8 cellular contexts compared by ENCODE assay signal in genomic region chr19:1406496-1406817, GRCh38. TPM values are rescaled to one million over a fixed set of nuclear protein-coding genes. Genes with fewer than 3 reads are reported as not detected.
A peak's percentile ranks its signal among the peaks of the same experiment; 100 is the strongest.
DNase-seq lines count a peak whose midpoint lies in the region; ATAC-seq and TF ChIP-seq lines count a peak whose summit lies in the region.

No MANE protein-coding gene starts in this region.

- H2BK12ac ChIP-seq in neuronal stem cell (ENCODE audit: low read length), result no peak overlapping the region

- no CpG with 5 or more reads among the region's 15 CpGs for WGBS in neuronal stem cell (ENCODE audit: extremely low coverage in 2 of 2, insufficient read length in 2 of 2, insufficient replicate concordance in 1 of 2), 2 donors

- peak overlapping the region; percentile 75 for H3K4me3 Mint-ChIP-seq in Caco-2 (ENCODE audit: unreplicated experiment)
- H3K4me3 Mint-ChIP-seq in effector memory CD8-positive, alpha-beta T cell, result peak overlapping the region; percentile 71 to 75

- no peak overlapping the region for H2BK15ac ChIP-seq in neuronal stem cell (ENCODE audit: low read length)

- no peak overlapping the region for H3K18ac ChIP-seq in neuronal stem cell (ENCODE audit: low read length)

- DNase-seq in Caco-2, result no peak
- peak; percentile 46 for DNase-seq in NCI-H774 (lab: John Stamatoyannopoulos, UW)
- DNase-seq in effector memory CD8-positive, alpha-beta T cell, result no peak
- DNase-seq in neuronal stem cell (ENCODE audit: low spot score), result no peak
- DNase-seq in LoVo (ENCODE audit: low spot score), result no peak
- no peak for DNase-seq in RPMI8226

- no peak overlapping the region for H3K4me2 ChIP-seq in neuronal stem cell (ENCODE audit: insufficient read depth, low read length, poor library complexity, severe bottlenecking)

- ATAC-seq in effector memory CD8-positive, alpha-beta T cell (replicated peaks), result no peak
- ATAC-seq in GM19395 (IDR thresholded peaks at IDR 0.05; ENCODE audit: unreplicated experiment), result no peak
- no peak for ATAC-seq in HG03354 (IDR thresholded peaks at IDR 0.05; ENCODE audit: poor library complexity, severe bottlenecking, unreplicated experiment)

- no peak for TF ChIP-seq CTCF in Caco-2 (IDR thresholded peaks at IDR 0.05; ENCODE audit: insufficient read depth in 1 of 2, low read depth in 1 of 2, low read length in 1 of 2, severe bottlenecking in 1 of 2, unreplicated experiment in 1 of 2)

- no peak overlapping the region for H4K8ac ChIP-seq in neuronal stem cell (ENCODE audit: low read depth, low read length)

- H3K27me3 Mint-ChIP-seq in Caco-2 (ENCODE audit: insufficient read depth, unreplicated experiment), result no peaks in the 10 kb centered on the region
- H3K27me3 Mint-ChIP-seq in effector memory CD8-positive, alpha-beta T cell, result peaks cover 6 to 14% of the 10 kb centered on the region in 2 donors

- H2AFZ ChIP-seq in neuronal stem cell (ENCODE audit: low read length), result peak overlapping the region; percentile 95

- peaks cover 35% of the 10 kb centered on the region for H3K36me3 Mint-ChIP-seq in Caco-2 (ENCODE audit: insufficient read depth, unreplicated experiment)
- peaks cover 41% of the 10 kb centered on the region for H3K36me3 Mint-ChIP-seq in effector memory CD8-positive, alpha-beta T cell (ENCODE audit: insufficient read depth)

- no peak overlapping the region for H2BK120ac ChIP-seq in neuronal stem cell (ENCODE audit: low read depth, low read length)

- CTCF ChIA-PET in Caco-2 (lab: Charles Lee), result interaction anchor here (0.7 kb wide), 1 partner anchor 248 kb away, joined by 3 read pairs; no protein-coding TSS in a partner anchor

- no peaks in the 10 kb centered on the region for H3K9me3 ChIP-seq in Caco-2
- H3K9me3 ChIP-seq in neuronal stem cell (replicated peaks in 1 of 2; ENCODE audit: control insufficient read depth in 2 of 2, insufficient read depth in 1 of 2, low read depth in 1 of 2, low read length in 2 of 2), result no peaks in the 10 kb centered on the region

- H3K14ac ChIP-seq in neuronal stem cell (ENCODE audit: low read length), result no peak overlapping the region

- H3K9ac ChIP-seq in neuronal stem cell (ENCODE audit: low read depth, low read length, poor library complexity), result no peak overlapping the region

- H3K4me1 Mint-ChIP-seq in Caco-2 (ENCODE audit: low read depth, unreplicated experiment), result peaks cover 18% of the 10 kb centered on the region
- H3K4me1 Mint-ChIP-seq in effector memory CD8-positive, alpha-beta T cell (ENCODE audit: low read depth in 2 of 2), result peaks cover 33 to 35% of the 10 kb centered on the region in 2 donors

- H2AK5ac ChIP-seq in neuronal stem cell (ENCODE audit: low read depth, low read length), result no peak overlapping the region

- H3K4me1 ChIP-seq in Caco-2 (peaks cover 16% of the 10 kb centered on the region; the same call in 1 of the 2 replicates), neuronal stem cell (ENCODE audit: control insufficient read depth in 2 of 2, insufficient read depth in 1 of 2, low read depth in 1 of 2, low read length in 2 of 2) (peaks cover 10 to 18% of the 10 kb centered on the region in 2 donors)

- H3K36me3 ChIP-seq in Caco-2 (ENCODE audit: control insufficient read depth, insufficient read depth, low read length), result no peaks in the 10 kb centered on the region
- peaks cover 8 to 27% of the 10 kb centered on the region in 2 donors for H3K36me3 ChIP-seq in neuronal stem cell (replicated peaks in 1 of 2; ENCODE audit: control insufficient read depth in 2 of 2, insufficient read depth in 2 of 2, low read length in 2 of 2)

- H3K27ac Mint-ChIP-seq in Caco-2 (ENCODE audit: unreplicated experiment), result peak overlapping the region; percentile 53
- peak overlapping the region in 1 of 2 donors; percentile 44 for H3K27ac Mint-ChIP-seq in effector memory CD8-positive, alpha-beta T cell

- no TSS peak for BruUV-seq in Caco-2 (replicated peaks; lab: Mats Ljungman, UMichigan)

- H2BK5ac ChIP-seq in neuronal stem cell (ENCODE audit: low read length), result no peak overlapping the region

- POLR2A ChIA-PET in Caco-2 (lab: Charles Lee), result interaction anchor here (0.6 kb wide), 1 partner anchor 105 kb away, joined by 4 read pairs; no protein-coding TSS in a partner anchor

- no peak overlapping the region for H3K27ac ChIP-seq in neuronal stem cell (replicated peaks; ENCODE audit: low read length)

- H3K27me3 ChIP-seq in Caco-2 (replicated peaks; ENCODE audit: control insufficient read depth, insufficient read depth, low read length) (no peaks in the 10 kb centered on the region), neuronal stem cell (ENCODE audit: control insufficient read depth in 3 of 3, insufficient read depth in 3 of 3, low read depth in 1 of 3, low read length in 3 of 3) (no peaks in the 10 kb centered on the region)

- H3K4ac ChIP-seq in neuronal stem cell (ENCODE audit: low read length), result no peak overlapping the region

- no peak overlapping the region for H4K91ac ChIP-seq in neuronal stem cell (ENCODE audit: low read depth, low read length, poor library complexity)

- intact Hi-C loops in Caco-2 (cut with micrococcal nuclease; ENCODE audit: unreplicated experiment), result loop anchor here (2.0 to 5.0 kb wide), 2 partner anchors 52 to 66 kb away; a partner anchor contains a TSS

- no peak overlapping the region for H3K23ac ChIP-seq in neuronal stem cell (ENCODE audit: low read depth, low read length, poor library complexity)

- H3K4me3 ChIP-seq in Caco-2 (ENCODE audit: low read depth, low read length) (peak overlapping the region; percentile 0; the same call in 1 of the 2 replicates), neuronal stem cell (ENCODE audit: low read length in 2 of 2) (peak overlapping the region in 1 of 2 donors; percentile 70)

- H3K9me3 Mint-ChIP-seq in Caco-2 (ENCODE audit: unreplicated experiment), result no peaks in the 10 kb centered on the region
- no peaks in the 10 kb centered on the region for H3K9me3 Mint-ChIP-seq in effector memory CD8-positive, alpha-beta T cell

- peaks cover 26% of the 10 kb centered on the region for H3K79me1 ChIP-seq in neuronal stem cell (ENCODE audit: low read depth, low read length)

RNA-seq across cellular contexts. Expression of gene DAZAP1, which starts 0.9 kb away (rescaled TPM):
- total RNA-seq in Caco-2 (2022), result 165 and 180 TPM in 2 replicates
- 124 TPM for polyA plus RNA-seq in neuronal stem cell (2013, experiment 1 of 2)
- polyA plus RNA-seq in neuronal stem cell (2013, experiment 2 of 2), result 126 TPM

RNA-seq across cellular contexts. Expression of gene GAMT, which starts 5.1 kb away (rescaled TPM):
- 67.3 and 75.7 TPM in 2 replicates for total RNA-seq in Caco-2 (2022)
- polyA plus RNA-seq in neuronal stem cell (2013, experiment 1 of 2), result 41.6 TPM
- 42.6 TPM for polyA plus RNA-seq in neuronal stem cell (2013, experiment 2 of 2)

RNA-seq across cellular contexts. Expression of gene NDUFS7, which starts 22.8 kb away (rescaled TPM):
- total RNA-seq in Caco-2 (2022), result 111 and 114 TPM in 2 replicates
- polyA plus RNA-seq in neuronal stem cell (2013, experiment 1 of 2), result 61.9 TPM
- 60.2 TPM for polyA plus RNA-seq in neuronal stem cell (2013, experiment 2 of 2)

RNA-seq across cellular contexts. Expression of gene RPS15, which starts 31.7 kb away (rescaled TPM):
- 1,192 and 1,341 TPM in 2 replicates for total RNA-seq in Caco-2 (2022)
- polyA plus RNA-seq in neuronal stem cell (2013, experiment 1 of 2), result 3,965 TPM
- 3,732 TPM for polyA plus RNA-seq in neuronal stem cell (2013, experiment 2 of 2)

RNA-seq across cellular contexts. Expression of gene APC2, which starts 43.5 kb away (rescaled TPM):
- 9.5 and 11.3 TPM in 2 replicates for total RNA-seq in Caco-2 (2022)
- 3.4 TPM for polyA plus RNA-seq in neuronal stem cell (2013, experiment 1 of 2)
- 3.9 TPM for polyA plus RNA-seq in neuronal stem cell (2013, experiment 2 of 2)
